In the genomic region with DNA sequence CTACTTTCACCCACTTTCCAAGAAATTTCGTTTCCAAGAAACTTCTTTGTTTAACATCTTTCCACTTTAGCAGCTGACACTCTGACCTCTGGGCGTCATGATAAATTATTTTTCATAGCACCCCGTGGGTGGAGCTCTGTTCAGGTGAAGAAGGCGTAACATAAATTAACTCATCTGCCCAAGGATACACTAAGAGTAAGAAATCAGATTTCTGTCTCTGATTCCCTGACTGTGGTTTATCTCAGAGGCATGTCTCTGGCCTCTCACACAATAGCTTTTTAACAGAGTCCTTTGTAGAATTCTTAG, we compare ENCODE assay signal across 15 cellular contexts.
A peak's percentile ranks its signal among the peaks of the same experiment; 100 is the strongest.
DNase-seq lines count a peak whose midpoint lies in the region; ATAC-seq and TF ChIP-seq lines count a peak whose summit lies in the region.
"Had no signal": no experiment of that assay in that cellular context is flagged by ENCODE, and none has a peak within 500 bp of the region (broad histone marks: within the 10 kb centered on the region; RNA-seq: fewer than 3 reads in every experiment).

No MANE protein-coding gene starts in this region.

- ATAC-seq in activated T-cell treated with anti-CD3 and anti-CD28 coated beads, Interleukin-2, amount 50 U/mL, for 72 hours (replicated peaks in 1 of 2): peak; percentile 36 to 60
- peak in 1 of 4 experiments; percentile 15 for ATAC-seq in T-cell (replicated peaks in 1 of 4)
- peak; percentile 54 for ATAC-seq in esophagus mucosa
- ATAC-seq: sciatic nerve had no signal

- no peak for DNase-seq in activated T-cell treated with anti-CD3 and anti-CD28 coated beads, Interleukin-2, amount 50 U/mL, for 72 hours
- DNase-seq in activated T-cell treated with anti-CD3 and anti-CD28 coated beads for 4 hours (no peak), ELR (ENCODE audit: low read depth) (peak; percentile 17), T-cell (no peak), osteocyte (ENCODE audit: extremely low spot score, unreplicated experiment) (no peak), hypothalamus (lab: John Stamatoyannopoulos, UW) (no peak), GM10266 (ENCODE audit: extremely low spot score) (no peak)
- DNase-seq: kidney; NCI-H2029; NCI-H510A treated with DMSO at 0.1 percent for 48 hours; Right ventricle myocardium superior; stimulated activated CD4-positive, alpha-beta T cell treated with anti-CD3 and anti-CD28 coated beads, Interleukin-4, amount 100 ng/mL, for 24 hours had no signal

- CTCF ChIA-PET in T-cell (lab: Charles Lee): interaction anchor here (0.6 to 1.1 kb wide), 5 partner anchors 10 to 694 kb away, joined by 3 to 5 read pairs (median 4); no protein-coding TSS in a partner anchor

- H3K36me3 Mint-ChIP-seq in activated T-cell treated with anti-CD3 and anti-CD28 coated beads, Interleukin-2, amount 50 U/mL, for 72 hours (ENCODE audit: insufficient read depth in 2 of 2): peaks cover 8 to 20% of the 10 kb centered on the region in 2 donors
- H3K36me3 Mint-ChIP-seq in T-cell (peaks cover 46% of the 10 kb centered on the region), osteocyte (ENCODE audit: unreplicated experiment) (no peaks in the 10 kb centered on the region)
- H3K36me3 Mint-ChIP-seq: WTC11 had no signal

- TF ChIP-seq CTCF in osteocyte (IDR thresholded peaks at IDR 0.05): no peak
- TF ChIP-seq CTCF in GM10266 (IDR thresholded peaks at IDR 0.05; ENCODE audit: control insufficient read depth, insufficient read depth, low read depth, missing control alignments): no peak

- H3K4me3 Mint-ChIP-seq in activated T-cell treated with anti-CD3 and anti-CD28 coated beads, Interleukin-2, amount 50 U/mL, for 72 hours: peak overlapping the region in 1 of 2 donors; percentile 25
- H3K4me3 Mint-ChIP-seq in T-cell (no peak overlapping the region), osteocyte (ENCODE audit: unreplicated experiment) (no peak overlapping the region)
- H3K4me3 Mint-ChIP-seq: WTC11 had no signal

- no peaks in the 10 kb centered on the region for H3K27me3 Mint-ChIP-seq in activated T-cell treated with anti-CD3 and anti-CD28 coated beads, Interleukin-2, amount 50 U/mL, for 72 hours (ENCODE audit: low read depth)
- H3K27me3 Mint-ChIP-seq in T-cell (no peaks in the 10 kb centered on the region), osteocyte (ENCODE audit: unreplicated experiment) (no peaks in the 10 kb centered on the region)

- H3K4me1 Mint-ChIP-seq in activated T-cell treated with anti-CD3 and anti-CD28 coated beads, Interleukin-2, amount 50 U/mL, for 72 hours (ENCODE audit: low read depth): peaks cover 26% of the 10 kb centered on the region
- H3K4me1 Mint-ChIP-seq in T-cell (peaks cover 28 to 42% (median 32%) of the 10 kb centered on the region in 3 donors), osteocyte (ENCODE audit: unreplicated experiment) (peaks cover 15% of the 10 kb centered on the region)
- H3K4me1 Mint-ChIP-seq: WTC11 had no signal

- peak overlapping the region; percentile 85 for H3K27ac Mint-ChIP-seq in activated T-cell treated with anti-CD3 and anti-CD28 coated beads, Interleukin-2, amount 50 U/mL, for 72 hours
- H3K27ac Mint-ChIP-seq in T-cell (peak overlapping the region; percentile 69 to 82), osteocyte (ENCODE audit: unreplicated experiment) (no peak overlapping the region)

- POLR2A ChIA-PET in T-cell (lab: Charles Lee): no interaction called here

- no peaks in the 10 kb centered on the region for H3K9me3 Mint-ChIP-seq in activated T-cell treated with anti-CD3 and anti-CD28 coated beads, Interleukin-2, amount 50 U/mL, for 72 hours
- H3K9me3 Mint-ChIP-seq in T-cell: no peaks in the 10 kb centered on the region
- H3K9me3 Mint-ChIP-seq in osteocyte (ENCODE audit: unreplicated experiment): no peaks in the 10 kb centered on the region
- H3K9me3 Mint-ChIP-seq: WTC11 had no signal
